Comparison of ENCODE assay signal across 9 cellular contexts in the genomic region with DNA sequence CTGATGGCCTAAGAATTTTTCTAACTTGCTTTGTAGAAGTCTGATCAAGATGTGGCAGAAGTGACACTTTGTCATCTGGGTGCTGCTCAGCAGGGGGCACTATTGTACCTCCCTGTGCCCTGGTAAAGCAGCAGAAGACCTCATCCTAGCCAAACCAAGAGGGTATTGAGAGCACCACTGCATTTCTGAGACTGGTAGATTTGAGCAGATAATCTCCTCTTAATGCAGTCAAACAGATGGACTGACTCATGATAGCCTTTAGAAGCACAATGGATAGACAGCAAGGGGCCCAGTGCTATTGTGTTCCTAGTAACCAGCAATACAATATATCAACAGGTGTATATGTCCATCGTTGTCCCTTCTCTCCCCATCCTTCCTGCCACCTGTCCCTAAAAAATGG. TPM values are rescaled to one million over a fixed set of nuclear protein-coding genes. Genes with fewer than 3 reads are reported as not detected.
DNase-seq lines count a peak whose midpoint lies in the region; ATAC-seq and TF ChIP-seq lines count a peak whose summit lies in the region.
"Had no signal": no experiment of that assay in that cellular context is flagged by ENCODE, and none has a peak within 500 bp of the region (broad histone marks: within the 10 kb centered on the region; RNA-seq: fewer than 3 reads in every experiment).

No MANE protein-coding gene starts in this region.

- BruUV-seq in OCI-LY7 (replicated peaks; lab: Mats Ljungman, UMichigan): no TSS peak

- DNase-seq in CMK (ENCODE audit: low read depth) (peak; percentile 66), HuH-7 (ENCODE audit: low spot score) (peak; percentile 68), OCI-LY7 (ENCODE audit: low spot score) (peak; percentile 67), glutamatergic neuron (peak; percentile 67), vagina (ENCODE audit: extremely low spot score in 2 of 2) (no peak)
- peak; percentile 77 for DNase-seq in activated T-cell treated with anti-CD3 and anti-CD28 coated beads, Interleukin-2, amount 50 U/mL, for 24 hours
- peak; percentile 52 to 67 for DNase-seq in stimulated activated CD4-positive, alpha-beta T cell treated with anti-CD3 and anti-CD28 coated beads, Interleukin-15, amount 100 ng/mL, for 48 hours (ENCODE audit: low read depth in 2 of 2)

- no peak overlapping the region for H2AFZ ChIP-seq in OCI-LY7 (ENCODE audit: low read length)

- H3K36me3 Mint-ChIP-seq in activated T-cell treated with anti-CD3 and anti-CD28 coated beads, Interleukin-2, amount 50 U/mL, for 24 hours (ENCODE audit: low read depth): peaks cover 22% of the 10 kb centered on the region
- no peaks in the 10 kb centered on the region for H3K36me3 Mint-ChIP-seq in glutamatergic neuron (ENCODE audit: unreplicated experiment)
- H3K36me3 Mint-ChIP-seq: IgD-negative memory B cell had no signal

- peaks cover 17% of the 10 kb centered on the region for H3K4me1 Mint-ChIP-seq in activated T-cell treated with anti-CD3 and anti-CD28 coated beads, Interleukin-2, amount 50 U/mL, for 24 hours (ENCODE audit: low read depth)
- H3K4me1 Mint-ChIP-seq in glutamatergic neuron (ENCODE audit: low read depth, unreplicated experiment): peaks cover 5% of the 10 kb centered on the region

- H3K4me2 ChIP-seq in OCI-LY7 (ENCODE audit: low read length): no peak overlapping the region

- H3K79me2 ChIP-seq in OCI-LY7 (ENCODE audit: insufficient read depth, low read depth, low read length): peaks cover 17% of the 10 kb centered on the region

- TF ChIP-seq CTCF in OCI-LY7 (conservative IDR thresholded peaks at IDR 0.05; ENCODE audit: low read length) (peak; percentile 84), glutamatergic neuron (IDR thresholded peaks at IDR 0.05; ENCODE audit: partially characterized antibody, unreplicated experiment) (peak; percentile 38), vagina (IDR thresholded peaks at IDR 0.05) (no peak)

- no peaks in the 10 kb centered on the region for H3K27me3 Mint-ChIP-seq in activated T-cell treated with anti-CD3 and anti-CD28 coated beads, Interleukin-2, amount 50 U/mL, for 24 hours
- H3K27me3 Mint-ChIP-seq in glutamatergic neuron (ENCODE audit: unreplicated experiment): peaks cover 8% of the 10 kb centered on the region

- H3K4me3 Mint-ChIP-seq in activated T-cell treated with anti-CD3 and anti-CD28 coated beads, Interleukin-2, amount 50 U/mL, for 24 hours: no peak overlapping the region
- no peak overlapping the region for H3K4me3 Mint-ChIP-seq in glutamatergic neuron (ENCODE audit: unreplicated experiment)

- intact Hi-C loops in OCI-LY7 (cut with micrococcal nuclease; ENCODE audit: unreplicated experiment) (loop anchor here (1.0 to 10.0 kb wide), 3 partner anchors 86 to 289 kb away; partner anchors contain the start of gene HAX1), vagina (cut with DNase I) (no loop called here)

- peaks cover 3% of the 10 kb centered on the region; the same call in 1 of the 2 replicates for H3K36me3 ChIP-seq in OCI-LY7 (ENCODE audit: insufficient read depth, low read length)
- H3K36me3 ChIP-seq in vagina: no peaks in the 10 kb centered on the region

- H3K9me3 Mint-ChIP-seq in activated T-cell treated with anti-CD3 and anti-CD28 coated beads, Interleukin-2, amount 50 U/mL, for 24 hours: no peaks in the 10 kb centered on the region
- peaks cover 4% of the 10 kb centered on the region for H3K9me3 Mint-ChIP-seq in glutamatergic neuron (ENCODE audit: unreplicated experiment)
- H3K9me3 Mint-ChIP-seq: IgD-negative memory B cell had no signal

- peaks cover 7% of the 10 kb centered on the region; the same call in 1 of the 2 replicates for H4K20me1 ChIP-seq in OCI-LY7 (ENCODE audit: insufficient read depth, low read length)

- TF ChIP-seq POLR2A in vagina (IDR thresholded peaks at IDR 0.05): no peak

- H3K4me3 ChIP-seq in OCI-LY7 (ENCODE audit: low read depth, low read length, poor library complexity, severe bottlenecking) (no peak overlapping the region), vagina (no peak overlapping the region)

- H3K27ac ChIP-seq in OCI-LY7 (ENCODE audit: low read depth, low read length, poor library complexity, severe bottlenecking) (no peak overlapping the region), vagina (no peak overlapping the region)

- H3K4me1 ChIP-seq in OCI-LY7 (ENCODE audit: insufficient read depth, low read length, poor library complexity, severe bottlenecking) (peaks cover 5% of the 10 kb centered on the region), vagina (peaks cover 9% of the 10 kb centered on the region)

- CTCF ChIA-PET in OCI-LY7 (lab: Charles Lee; ENCODE audit: unreplicated experiment): no interaction called here

- no peak overlapping the region for H3K27ac Mint-ChIP-seq in activated T-cell treated with anti-CD3 and anti-CD28 coated beads, Interleukin-2, amount 50 U/mL, for 24 hours
- H3K27ac Mint-ChIP-seq in glutamatergic neuron (ENCODE audit: unreplicated experiment): no peak overlapping the region

- POLR2A ChIA-PET in OCI-LY7 (lab: Charles Lee): no interaction called here

- no peaks in the 10 kb centered on the region for H3K27me3 ChIP-seq in vagina

- no peak for ATAC-seq in HG02885 (IDR thresholded peaks at IDR 0.05; ENCODE audit: poor library complexity, unreplicated experiment)

- H3K9me3 ChIP-seq in OCI-LY7 (ENCODE audit: low read length) (no peaks in the 10 kb centered on the region), vagina (no peaks in the 10 kb centered on the region)

- H3K9me2 ChIP-seq in OCI-LY7 (ENCODE audit: insufficient read depth, low read length): no peaks in the 10 kb centered on the region

RNA-seq across cellular contexts. Expression of gene TPM3, which starts 5.7 kb away (rescaled TPM):
- total RNA-seq in OCI-LY7 (2014; rRNA removed; shearing (Covaris generic)): 235 and 359 TPM in 2 replicates
- total RNA-seq in OCI-LY7 (2022) (417 and 420 TPM in 2 replicates), glutamatergic neuron (ENCODE audit: unreplicated experiment) (392 TPM), vagina (138 TPM)

RNA-seq across cellular contexts. Expression of gene CFAP141, which starts 20.0 kb away (rescaled TPM):
- total RNA-seq in OCI-LY7 (2014; rRNA removed; shearing (Covaris generic)): not detected in 2 replicates
- total RNA-seq in OCI-LY7 (2022): not detected in 2 replicates
- not detected for total RNA-seq in glutamatergic neuron (ENCODE audit: unreplicated experiment)
- not detected for total RNA-seq in vagina

RNA-seq across cellular contexts. Expression of gene NUP210L, which starts 31.3 kb away (rescaled TPM):
- 0.03 TPM in 2 replicates for total RNA-seq in OCI-LY7 (2014; rRNA removed; shearing (Covaris generic))
- total RNA-seq in OCI-LY7 (2022) (0.06 TPM in 2 replicates), glutamatergic neuron (ENCODE audit: unreplicated experiment) (0.10 TPM), vagina (not detected)

RNA-seq across cellular contexts. Expression of gene UBAP2L, which starts 34.6 kb away (rescaled TPM):
- 80.4 and 98.6 TPM in 2 replicates for total RNA-seq in OCI-LY7 (2014; rRNA removed; shearing (Covaris generic))
- total RNA-seq in OCI-LY7 (2022) (176 and 179 TPM in 2 replicates), glutamatergic neuron (ENCODE audit: unreplicated experiment) (259 TPM), vagina (75.9 TPM)

Comparison
In these comparisons a context has a peak if more than half of its experiments do, and no peak if none do; other contexts are left out.
1. DNase-seq: peak in CMK (single experiment), HuH-7 (single experiment), OCI-LY7 (single experiment), activated T-cell treated with anti-CD3 and anti-CD28 coated beads, Interleukin-2, amount 50 U/mL, for 24 hours (single experiment), glutamatergic neuron (single experiment) and stimulated activated CD4-positive, alpha-beta T cell treated with anti-CD3 and anti-CD28 coated beads, Interleukin-15, amount 100 ng/mL, for 48 hours (2 of 2); none in vagina (0 of 2).
2. CTCF ChIP-seq: peak in OCI-LY7 (single experiment) and glutamatergic neuron (single experiment); none in vagina (0 of 3).